In genomic region chr12:64616221-64616620, GRCh38 we compare ENCODE assay signal across 11 cellular contexts. TPM values are rescaled to one million over a fixed set of nuclear protein-coding genes. Genes with fewer than 3 reads are reported as not detected.
DNase-seq lines count a peak whose midpoint lies in the region; ATAC-seq and TF ChIP-seq lines count a peak whose summit lies in the region.
"Had no signal": no experiment of that assay in that cellular context is flagged by ENCODE, and none has a peak within 500 bp of the region (broad histone marks: within the 10 kb centered on the region; RNA-seq: fewer than 3 reads in every experiment).

No MANE protein-coding gene starts in this region.

- POLR2A ChIA-PET in T-cell (lab: Charles Lee): interaction anchor here (0.5 to 0.7 kb wide), 4 partner anchors 17 to 54 kb away, joined by 3 to 10 read pairs (median 3); no protein-coding TSS in a partner anchor

- 30 to 41% (median 37%) methylated on average over 3 of the region's 3 CpGs for WGBS in spleen, 5 donors
- WGBS in body of pancreas, 2 donors: 38 to 42% methylated on average over 3 of the region's 3 CpGs

- H3K4me1 Mint-ChIP-seq in T-cell: peaks cover 76 to 84% (median 79%) of the 10 kb centered on the region in 3 donors

- DNase-seq in COLO829 (ENCODE audit: low spot score) (peak; percentile 81), T-cell (no peak), fibroblast of pulmonary artery (ENCODE audit: low read depth) (peak; percentile 41), spleen (no peak), T-helper 1 cell (no peak), body of pancreas (no peak), DMS153 (lab: John Stamatoyannopoulos, UW) (no peak)
- DNase-seq: activated effector memory CD4-positive, alpha-beta T cell treated with Interleukin-2 at 50 U/mL for 16 hours; gastrocnemius medialis; NCI-H524 had no signal

- H3K36me3 Mint-ChIP-seq in T-cell: peaks cover 51% of the 10 kb centered on the region

- H3K4me3 Mint-ChIP-seq in T-cell: peak overlapping the region; percentile 17 to 97 (median 38)

- peaks cover 71 to 97% (median 89%) of the 10 kb centered on the region in 6 donors for H3K4me1 ChIP-seq in spleen
- peaks cover 40% of the 10 kb centered on the region for H3K4me1 ChIP-seq in body of pancreas

- peak overlapping the region; percentile 48 to 99 (median 96) for H3K27ac ChIP-seq in spleen
- peak overlapping the region in 2 of 4 donors; percentile 28 to 34 for H3K27ac ChIP-seq in body of pancreas

- H3K4me3 ChIP-seq in fibroblast of pulmonary artery (replicated peaks; ENCODE audit: low read depth, low read length) (no peak overlapping the region), spleen (no peak overlapping the region), body of pancreas (no peak overlapping the region)
- H3K4me3 ChIP-seq: gastrocnemius medialis had no signal

- no peaks in the 10 kb centered on the region for H3K9me3 ChIP-seq in spleen
- no peaks in the 10 kb centered on the region for H3K9me3 ChIP-seq in body of pancreas
- H3K9me3 ChIP-seq: gastrocnemius medialis had no signal

- intact Hi-C loops in spleen (cut with DNase I; ENCODE audit: low total_unique reads): loop anchor here (10.0 kb wide), 1 partner anchor 59 kb away; no protein-coding TSS in a partner anchor
- intact Hi-C loops in body of pancreas (cut with DNase I): loop anchor here (10.0 kb wide), 1 partner anchor 59 kb away; no protein-coding TSS in a partner anchor

- H3K27ac Mint-ChIP-seq in T-cell: peak overlapping the region; percentile 77 to 78

- TF ChIP-seq CTCF in fibroblast of pulmonary artery (IDR thresholded peaks at IDR 0.05; ENCODE audit: low read length, missing control alignments) (no peak), spleen (IDR thresholded peaks at IDR 0.05 in 8 of 11, conservative IDR thresholded peaks at IDR 0.05 in 3 of 11) (no peak), body of pancreas (IDR thresholded peaks at IDR 0.05) (no peak)

- H3K27me3 Mint-ChIP-seq in T-cell: no peaks in the 10 kb centered on the region

- ATAC-seq in T-cell (replicated peaks in 1 of 4) (no peak), GM21423 (IDR thresholded peaks at IDR 0.05; ENCODE audit: unreplicated experiment) (no peak), body of pancreas (no peak)
- ATAC-seq: gastrocnemius medialis had no signal

- H3K27me3 ChIP-seq in spleen (replicated peaks in 1 of 7): no peaks in the 10 kb centered on the region
- no peaks in the 10 kb centered on the region for H3K27me3 ChIP-seq in body of pancreas
- H3K27me3 ChIP-seq: gastrocnemius medialis had no signal

- TF ChIP-seq POLR2A in spleen (IDR thresholded peaks at IDR 0.05): no peak
- no peak for TF ChIP-seq POLR2A in body of pancreas (IDR thresholded peaks at IDR 0.05)

- CTCF ChIA-PET in T-cell (lab: Charles Lee): interaction anchor here (1.0 to 2.0 kb wide), 5 partner anchors 53 to 82 kb away, joined by 3 to 6 read pairs (median 5); no protein-coding TSS in a partner anchor

- no peaks in the 10 kb centered on the region for H3K9me3 Mint-ChIP-seq in T-cell

- H3K36me3 ChIP-seq in spleen: peaks cover 0 to 27% (median 0%) of the 10 kb centered on the region in 6 donors
- H3K36me3 ChIP-seq in body of pancreas (replicated peaks in 1 of 2; ENCODE audit: insufficient read depth in 1 of 2, low read depth in 2 of 2): no peaks in the 10 kb centered on the region
- H3K36me3 ChIP-seq: gastrocnemius medialis had no signal

RNA-seq across cellular contexts. Expression of gene RASSF3, which starts 5.9 kb away (rescaled TPM):
- total RNA-seq in T-cell: 100 to 1,000 TPM; 113 to 167 (median 149) TPM
- total RNA-seq in spleen: 100 to 1,000 TPM in 3 of 7 donors, 10 to 100 TPM in 4; 69.1 to 120 (median 97.0) TPM
- 10 to 100 TPM; 31.0 to 51.5 (median 31.8) TPM for polyA plus RNA-seq in spleen
- total RNA-seq in body of pancreas: 10 to 100 TPM; 13.5 to 21.3 TPM

Comparison
In these comparisons a context has a peak if more than half of its experiments do, and no peak if none do; other contexts are left out.
1. DNase-seq: peak in COLO829 (single experiment) and fibroblast of pulmonary artery (single experiment); none in T-cell (0 of 34), spleen (single experiment), T-helper 1 cell (0 of 5), body of pancreas (0 of 4) and DMS153 (single experiment).